20 cellular contexts compared by ENCODE assay signal in the genomic region with DNA sequence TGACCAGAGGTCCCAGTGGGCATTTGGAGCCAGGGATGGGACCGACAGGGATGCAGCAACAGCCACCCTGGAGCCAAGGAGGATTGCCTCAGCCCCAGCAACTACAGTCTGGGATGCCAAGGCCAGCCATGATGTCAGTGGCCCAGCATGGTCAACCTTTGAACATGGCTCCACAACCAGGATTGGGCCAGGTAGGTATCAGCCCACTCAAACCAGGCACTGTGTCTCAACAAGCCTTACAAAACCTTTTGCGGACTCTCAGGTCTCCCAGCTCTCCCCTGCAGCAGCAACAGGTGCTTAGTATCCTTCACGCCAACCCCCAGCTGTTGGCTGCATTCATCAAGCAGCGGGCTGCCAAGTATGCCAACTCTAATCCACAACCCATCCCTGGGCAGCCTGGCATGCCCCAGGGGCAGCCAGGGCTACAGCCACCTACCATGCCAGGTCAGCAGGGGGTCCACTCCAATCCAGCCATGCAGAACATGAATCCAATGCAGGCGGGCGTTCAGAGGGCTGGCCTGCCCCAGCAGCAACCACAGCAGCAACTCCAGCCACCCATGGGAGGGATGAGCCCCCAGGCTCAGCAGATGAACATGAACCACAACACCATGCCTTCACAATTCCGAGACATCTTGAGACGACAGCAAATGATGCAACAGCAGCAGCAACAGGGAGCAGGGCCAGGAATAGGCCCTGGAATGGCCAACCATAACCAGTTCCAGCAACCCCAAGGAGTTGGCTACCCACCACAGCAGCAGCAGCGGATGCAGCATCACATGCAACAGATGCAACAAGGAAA. TPM values are rescaled to one million over a fixed set of nuclear protein-coding genes. Genes with fewer than 3 reads are reported as not detected.
A peak's percentile ranks its signal among the peaks of the same experiment; 100 is the strongest.
DNase-seq lines count a peak whose midpoint lies in the region; ATAC-seq and TF ChIP-seq lines count a peak whose summit lies in the region.
"Had no signal": no experiment of that assay in that cellular context is flagged by ENCODE, and none has a peak within 500 bp of the region (broad histone marks: within the 10 kb centered on the region; RNA-seq: fewer than 3 reads in every experiment).

No MANE protein-coding gene starts in this region.

- no peak for DNase-seq in activated naive CD8-positive, alpha-beta T cell treated with anti-CD3 and anti-CD28 coated beads for 36 hours
- DNase-seq in dorsolateral prefrontal cortex, result no peak
- no peak for DNase-seq in neural crest cell (ENCODE audit: low read depth, low spot score)
- DNase-seq in aorta, result no peak
- no peak for DNase-seq in ovary
- DNase-seq in iPS-NIHi7 (ENCODE audit: extremely low spot score), result no peak
- no peak for DNase-seq in NCI-H226
- DNase-seq: activated CD4-positive, alpha-beta T cell treated with anti-CD3 and anti-CD28 coated beads, Interleukin-2, amount 50 U/mL, for 1 hour; activated T-cell treated with anti-CD3 and anti-CD28 coated beads, Interleukin-2, amount 50 U/mL, for 4 hours; GM23248; NCI-H1417 treated with DMSO at 0.1 percent for 48 hours; NCI-H69; T-cell had no signal

- H3K27ac ChIP-seq in dorsolateral prefrontal cortex, result peak overlapping the region in 37 of 59 donors; percentile 0 to 62 (median 41)
- no peak overlapping the region for H3K27ac ChIP-seq in aorta (ENCODE audit: low read depth in 1 of 2, low read length in 2 of 2)
- H3K27ac ChIP-seq in ovary, result no peak overlapping the region
- H3K27ac ChIP-seq: A549, C4-2B, GM23248 had no signal

- peaks cover 15% of the 10 kb centered on the region for H3K4me1 Mint-ChIP-seq in activated naive CD8-positive, alpha-beta T cell (ENCODE audit: low read depth)
- H3K4me1 Mint-ChIP-seq in activated naive CD8-positive, alpha-beta T cell treated with anti-CD3 and anti-CD28 coated beads for 36 hours, result peaks cover 15% of the 10 kb centered on the region
- H3K4me1 Mint-ChIP-seq in neural crest cell, result no peaks in the 10 kb centered on the region

- peaks cover 0 to 17% of the 10 kb centered on the region in 2 donors for H3K36me3 ChIP-seq in aorta (ENCODE audit: control insufficient read depth in 1 of 2, insufficient read depth in 2 of 2, low read length in 1 of 2)
- H3K36me3 ChIP-seq in ovary, result no peaks in the 10 kb centered on the region

- peaks cover 7% of the 10 kb centered on the region for H3K36me3 Mint-ChIP-seq in activated naive CD8-positive, alpha-beta T cell
- peaks cover 40% of the 10 kb centered on the region for H3K36me3 Mint-ChIP-seq in activated naive CD8-positive, alpha-beta T cell treated with anti-CD3 and anti-CD28 coated beads for 36 hours
- H3K36me3 Mint-ChIP-seq in neural crest cell (ENCODE audit: low read depth), result peaks cover 23% of the 10 kb centered on the region

- ATAC-seq in aorta (ENCODE audit: low FRiP score), result peak; percentile 25
- ATAC-seq: A549; activated T-cell treated with anti-CD3 and anti-CD28 coated beads, Interleukin-2, amount 50 U/mL, for 4 hours; T-cell had no signal

- H3K4me3 ChIP-seq in dorsolateral prefrontal cortex (no peak overlapping the region), aorta (ENCODE audit: low read length in 2 of 2) (no peak overlapping the region), ovary (no peak overlapping the region)
- H3K4me3 ChIP-seq: A549, gastrocnemius medialis, GM23248 had no signal

- H3K9me3 ChIP-seq in aorta (ENCODE audit: control insufficient read depth, low read length), result no peaks in the 10 kb centered on the region
- H3K9me3 ChIP-seq in ovary, result no peaks in the 10 kb centered on the region
- H3K9me3 ChIP-seq: A549, gastrocnemius medialis had no signal

- H3K9me3 Mint-ChIP-seq in activated naive CD8-positive, alpha-beta T cell (ENCODE audit: low read depth), result no peaks in the 10 kb centered on the region
- no peaks in the 10 kb centered on the region for H3K9me3 Mint-ChIP-seq in activated naive CD8-positive, alpha-beta T cell treated with anti-CD3 and anti-CD28 coated beads for 36 hours
- no peaks in the 10 kb centered on the region for H3K9me3 Mint-ChIP-seq in neural crest cell
- H3K9me3 Mint-ChIP-seq: activated naive CD4-positive, alpha-beta T cell treated with anti-CD3 and anti-CD28 coated beads, Interleukin-2, amount 50 U/mL, for 24 hours; activated T-cell treated with anti-CD3 and anti-CD28 coated beads, Interleukin-2, amount 50 U/mL, for 4 hours; mesothelial cell of epicardium; stimulated activated naive CD8-positive, alpha-beta T cell treated with anti-CD3 and anti-CD28 coated beads, Interleukin-15, Interleukin-2, amounts not matched to agents 100 ng/mL and 50 ng/mL, for 24 hours; T-cell had no signal

- H3K27me3 ChIP-seq in dorsolateral prefrontal cortex, result no peaks in the 10 kb centered on the region
- H3K27me3 ChIP-seq in aorta (ENCODE audit: control insufficient read depth in 1 of 2, insufficient read depth in 2 of 2, low read length in 1 of 2), result no peaks in the 10 kb centered on the region
- H3K27me3 ChIP-seq in ovary, result no peaks in the 10 kb centered on the region
- H3K27me3 ChIP-seq: gastrocnemius medialis had no signal

- H3K27me3 Mint-ChIP-seq in activated naive CD8-positive, alpha-beta T cell, result no peaks in the 10 kb centered on the region
- no peaks in the 10 kb centered on the region for H3K27me3 Mint-ChIP-seq in activated naive CD8-positive, alpha-beta T cell treated with anti-CD3 and anti-CD28 coated beads for 36 hours
- peaks cover 2% of the 10 kb centered on the region for H3K27me3 Mint-ChIP-seq in neural crest cell (ENCODE audit: low read depth)
- H3K27me3 Mint-ChIP-seq: activated naive CD4-positive, alpha-beta T cell treated with anti-CD3 and anti-CD28 coated beads, Interleukin-2, amount 50 U/mL, for 24 hours; stimulated activated naive CD8-positive, alpha-beta T cell treated with anti-CD3 and anti-CD28 coated beads, Interleukin-15, Interleukin-2, amounts not matched to agents 100 ng/mL and 50 ng/mL, for 24 hours; T-cell had no signal

- no peak overlapping the region for H3K4me3 Mint-ChIP-seq in activated naive CD8-positive, alpha-beta T cell
- H3K4me3 Mint-ChIP-seq in activated naive CD8-positive, alpha-beta T cell treated with anti-CD3 and anti-CD28 coated beads for 36 hours, result no peak overlapping the region
- H3K4me3 Mint-ChIP-seq in neural crest cell, result no peak overlapping the region
- H3K4me3 Mint-ChIP-seq: activated naive CD4-positive, alpha-beta T cell treated with anti-CD3 and anti-CD28 coated beads, Interleukin-2, amount 50 U/mL, for 24 hours; activated T-cell treated with anti-CD3 and anti-CD28 coated beads, Interleukin-2, amount 50 U/mL, for 4 hours; mesothelial cell of epicardium; stimulated activated naive CD8-positive, alpha-beta T cell treated with anti-CD3 and anti-CD28 coated beads, Interleukin-15, Interleukin-2, amounts not matched to agents 100 ng/mL and 50 ng/mL, for 24 hours; T-cell had no signal

- TF ChIP-seq CTCF in dorsolateral prefrontal cortex (IDR thresholded peaks at IDR 0.05 in 54 of 56, conservative IDR thresholded peaks at IDR 0.05 in 2 of 56; ENCODE audit: low read depth in 1 of 56, partially characterized antibody in 56 of 56) (no peak), neural crest cell (conservative IDR thresholded peaks at IDR 0.05) (no peak), ovary (IDR thresholded peaks at IDR 0.05) (no peak)

- 86 to 90% methylated on average over 9 of the region's 9 CpGs for WGBS in aorta, 2 donors
- 85 to 90% (median 89%) methylated on average over 9 of the region's 9 CpGs for WGBS in ovary, 3 donors

- intact Hi-C loops in dorsolateral prefrontal cortex (cut with DNase I), result no loop called here
- intact Hi-C loops in aorta (cut with DNase I), result no loop called here
- intact Hi-C loops in ovary (cut with DNase I), result no loop called here

- no peak for TF ChIP-seq EP300 in ovary (IDR thresholded peaks at IDR 0.05)

- H3K27ac Mint-ChIP-seq in activated naive CD8-positive, alpha-beta T cell, result peak overlapping the region; percentile 54
- H3K27ac Mint-ChIP-seq in activated naive CD8-positive, alpha-beta T cell treated with anti-CD3 and anti-CD28 coated beads for 36 hours, result no peak overlapping the region
- peak overlapping the region; percentile 57 for H3K27ac Mint-ChIP-seq in neural crest cell (ENCODE audit: unreplicated experiment)
- H3K27ac Mint-ChIP-seq: mesothelial cell of epicardium had no signal

- H3K4me1 ChIP-seq in aorta (ENCODE audit: control insufficient read depth in 1 of 2, insufficient read depth in 2 of 2, low read length in 2 of 2) (no peaks in the 10 kb centered on the region), ovary (ENCODE audit: insufficient read depth) (no peaks in the 10 kb centered on the region)
- H3K4me1 ChIP-seq: A549 had no signal

- no peak for TF ChIP-seq POLR2A in ovary (IDR thresholded peaks at IDR 0.05)

RNA-seq across cellular contexts. Expression of a gene that starts 27.3 kb away (rescaled TPM):
- total RNA-seq in activated naive CD8-positive, alpha-beta T cell treated with anti-CD3 and anti-CD28 coated beads for 36 hours, result 10 to 100 TPM; 40.8 to 46.6 TPM
- 10 to 100 TPM; 24.3 to 54.4 (median 39.0) TPM for total RNA-seq in dorsolateral prefrontal cortex
- 30.6 and 32.3 TPM in 2 replicates for total RNA-seq in neural crest cell
- 10 to 100 TPM; 12.3 to 18.5 TPM for total RNA-seq in aorta
- polyA plus RNA-seq in aorta, result 10 to 100 TPM in 1 of 2 donors, 1 to 10 TPM in 1; 6.5 to 14.9 TPM
- 10 to 100 TPM in 6 of 7 donors, 1 to 10 TPM in 1; 8.9 to 32.1 (median 25.6) TPM for total RNA-seq in ovary
- 10 to 100 TPM; 14.8 to 20.7 TPM for polyA plus RNA-seq in ovary

Comparison
In these comparisons a context has a peak if more than half of its experiments do, and no peak if none do; other contexts are left out.
1. H3K27ac ChIP-seq: peak in dorsolateral prefrontal cortex (37 of 59); none in aorta (0 of 2) and ovary (0 of 2).